8 cellular contexts compared by ENCODE assay signal in the genomic region with DNA sequence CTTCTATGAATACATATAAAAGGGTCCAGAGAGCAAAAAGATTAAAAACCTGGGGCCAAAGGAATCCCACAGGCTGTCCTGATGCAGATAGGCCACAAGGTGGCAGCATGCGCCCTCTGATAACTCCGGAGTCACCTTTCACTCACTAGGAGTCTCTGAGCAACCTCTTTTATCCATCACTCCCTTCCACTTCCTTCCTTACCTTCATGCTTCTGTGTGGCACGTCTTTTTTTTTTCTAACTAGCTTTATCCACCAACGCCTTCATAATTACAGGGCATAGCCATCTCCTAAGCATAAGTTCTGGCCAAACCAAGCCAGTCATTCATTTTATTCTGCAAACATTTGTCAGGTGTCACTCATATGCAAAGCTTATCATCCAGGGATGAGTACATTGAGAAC.
DNase-seq lines count a peak whose midpoint lies in the region; ATAC-seq and TF ChIP-seq lines count a peak whose summit lies in the region.

No MANE protein-coding gene starts in this region.

- peak; percentile 95 for TF ChIP-seq CTCF in C4-2B (conservative IDR thresholded peaks at IDR 0.05)

- H3K27ac ChIP-seq in C4-2B: no peak overlapping the region
- no peak overlapping the region for H3K27ac ChIP-seq in caudate nucleus (ENCODE audit: low read depth, low read length)

- peak; percentile 54 for DNase-seq in HCEC 1CT
- DNase-seq in NCI-H226: peak; percentile 29
- DNase-seq in activated CD4-positive, CD25-positive, alpha-beta regulatory T cell (lab: John Stamatoyannopoulos, UW): peak in 3 of 4 experiments; percentile 7 to 33 (median 12)
- peak in 47 of 61 donors; percentile 2 to 71 (median 19) for DNase-seq in caudate nucleus (lab: John Stamatoyannopoulos, UW)
- peak; percentile 70 for DNase-seq in kidney glomerular epithelial cell (lab: John Stamatoyannopoulos, UW)
- DNase-seq in stimulated activated CD4-positive, alpha-beta T cell treated with anti-CD3 and anti-CD28 coated beads, Interleukin-2, amount 100 ng/mL, for 48 hours: peak; percentile 57

- no peak for ATAC-seq in HG03039 (IDR thresholded peaks at IDR 0.05; ENCODE audit: unreplicated experiment)

Comparison
In these comparisons a context has a peak if more than half of its experiments do, and no peak if none do; other contexts are left out.
1. DNase-seq: peak in every context shown above with its lines; median percentile 70 in kidney glomerular epithelial cell; 57 in stimulated activated CD4-positive, alpha-beta T cell treated with anti-CD3 and anti-CD28 coated beads, Interleukin-2, amount 100 ng/mL, for 48 hours; 54 in HCEC 1CT; 29 in NCI-H226; 19 in caudate nucleus; 12 in activated CD4-positive, CD25-positive, alpha-beta regulatory T cell.